8 cellular contexts compared by ENCODE assay signal in genomic region chr4:142840516-142841123, GRCh38. TPM values are rescaled to one million over a fixed set of nuclear protein-coding genes. Genes with fewer than 3 reads are reported as not detected.
DNase-seq lines count a peak whose midpoint lies in the region; ATAC-seq, FAIRE-seq and TF ChIP-seq lines count a peak whose summit lies in the region.

No MANE protein-coding gene starts in this region.

- peaks cover 39% of the 10 kb centered on the region for H3K4me1 ChIP-seq in PC-3 (ENCODE audit: insufficient read depth, low read length)
- peaks cover 8 to 13% (median 10%) of the 10 kb centered on the region in 4 donors for H3K4me1 ChIP-seq in esophagus muscularis mucosa
- no peaks in the 10 kb centered on the region for H3K4me1 ChIP-seq in small intestine (ENCODE audit: control insufficient read depth in 2 of 2, insufficient read depth in 1 of 2, low read depth in 1 of 2, low read length in 1 of 2)

- TF ChIP-seq CTCF in GM13977 (IDR thresholded peaks at IDR 0.05; ENCODE audit: extremely low read depth, insufficient read depth, missing control alignments) (peak; percentile 50), PC-3 (conservative IDR thresholded peaks at IDR 0.05; ENCODE audit: low read depth, low read length) (peak; percentile 86), esophagus muscularis mucosa (IDR thresholded peaks at IDR 0.05) (peak; percentile 48 to 66 (median 49))

- peak; percentile 84 for FAIRE-seq in small intestine (lab: Jason Lieb, UNC)

- H3K4me3 ChIP-seq in PC-3 (ENCODE audit: low read length) (no peak overlapping the region), esophagus muscularis mucosa (no peak overlapping the region), small intestine (ENCODE audit: low read depth in 1 of 2, low read length in 2 of 2) (no peak overlapping the region)

- DNase-seq in A172 (ENCODE audit: low spot score) (peak; percentile 16), GM13977 (ENCODE audit: low spot score) (peak; percentile 9), PC-3 (peak; percentile 79), esophagus muscularis mucosa (ENCODE audit: extremely low spot score) (no peak), small intestine (peak; percentile 31), SKM-1 (lab: John Stamatoyannopoulos, UW; ENCODE audit: unreplicated experiment) (no peak), NCI-H524 treated with DMSO at 0.1 percent for 48 hours (lab: John Stamatoyannopoulos, UW) (no peak), hepatic stellate cell (ENCODE audit: low spot score) (no peak)

- TF ChIP-seq POLR2A in esophagus muscularis mucosa (IDR thresholded peaks at IDR 0.05; ENCODE audit: low read depth): no peak

- CTCF ChIA-PET in PC-3 (lab: Charles Lee): interaction anchor here (0.7 kb wide), 1 partner anchor 523 kb away, joined by 6 read pairs; no protein-coding TSS in a partner anchor

- H4K20me1 ChIP-seq in PC-3 (ENCODE audit: low read length): no peaks in the 10 kb centered on the region

- 0 out of 2 replicates have a peak overlapping the region, but pooled peaks have one; percentile 8 for H3K4me2 ChIP-seq in PC-3 (ENCODE audit: low read length)

- H3K9ac ChIP-seq in PC-3 (ENCODE audit: low read length): no peak overlapping the region

- BruUV-seq in PC-3 (replicated peaks; lab: Mats Ljungman, UMichigan): no TSS peak

- H3K9me2 ChIP-seq in PC-3 (replicated peaks; ENCODE audit: low read length): no peaks in the 10 kb centered on the region

- in situ Hi-C loops in GM13977 (cut with MboI; ENCODE audit: low pct_unique_long_range_greater_than_20kb, low sequenced_read_pairs, unreplicated experiment): no loop called here

- 84% methylated on average over 1 of the region's 1 CpG for WGBS in esophagus muscularis mucosa
- WGBS in small intestine, 3 donors: 39 to 97% (median 83%) methylated on average over 1 of the region's 1 CpG

- intact Hi-C loops in PC-3 (cut with micrococcal nuclease): loop anchor here (1.0 to 10.0 kb wide), 4 partner anchors 120 to 636 kb away; no protein-coding TSS in a partner anchor
- intact Hi-C loops in esophagus muscularis mucosa (cut with DNase I): no loop called here

- H3K79me2 ChIP-seq in PC-3 (ENCODE audit: low read length): peaks cover 55% of the 10 kb centered on the region

- no peaks in the 10 kb centered on the region for H3K27me3 ChIP-seq in PC-3 (ENCODE audit: low read length)
- peaks cover 0 to 1% (median 0%) of the 10 kb centered on the region in 4 donors for H3K27me3 ChIP-seq in esophagus muscularis mucosa
- H3K27me3 ChIP-seq in small intestine (ENCODE audit: control insufficient read depth in 2 of 2, insufficient read depth in 2 of 2, low read length in 2 of 2): no peaks in the 10 kb centered on the region

- POLR2A ChIA-PET in PC-3 (lab: Charles Lee; ENCODE audit: unreplicated experiment): no interaction called here

- no peak overlapping the region for H2AFZ ChIP-seq in PC-3 (ENCODE audit: low read length)

- no peaks in the 10 kb centered on the region for H3F3A ChIP-seq in PC-3 (ENCODE audit: low read length, unreplicated experiment)

- ATAC-seq in PC-3: no peak

- no peaks in the 10 kb centered on the region for H3K9me3 ChIP-seq in PC-3 (ENCODE audit: low read length)
- H3K9me3 ChIP-seq in esophagus muscularis mucosa: no peaks in the 10 kb centered on the region
- H3K9me3 ChIP-seq in small intestine (ENCODE audit: control insufficient read depth, low read depth): no peaks in the 10 kb centered on the region

- H3K27ac ChIP-seq in PC-3 (ENCODE audit: low read length) (no peak overlapping the region), esophagus muscularis mucosa (replicated peaks in 1 of 4) (no peak overlapping the region), small intestine (ENCODE audit: low read depth in 1 of 2, low read length in 1 of 2) (no peak overlapping the region)

- H3K36me3 ChIP-seq in PC-3 (ENCODE audit: low read depth, low read length) (no peaks in the 10 kb centered on the region), esophagus muscularis mucosa (no peaks in the 10 kb centered on the region), small intestine (ENCODE audit: control insufficient read depth in 2 of 2, insufficient read depth in 2 of 2, low read length in 2 of 2) (no peaks in the 10 kb centered on the region)

- no peak for TF ChIP-seq EP300 in esophagus muscularis mucosa (IDR thresholded peaks at IDR 0.05)

RNA-seq across cellular contexts. Expression of gene INPP4B, which starts 5.5 kb away (rescaled TPM):
- 31.8 and 42.4 TPM in 2 replicates for total RNA-seq in A172 (2014; rRNA removed; shearing (Covaris generic))
- total RNA-seq in PC-3 (2014; rRNA removed): 41.0 and 68.5 TPM in 2 replicates
- total RNA-seq in esophagus muscularis mucosa: 10 to 100 TPM; 12.7 to 23.4 (median 15.9) TPM
- polyA plus RNA-seq in small intestine: 1 to 10 TPM; 2.7 to 4.5 (median 3.9) TPM

Comparison
In these comparisons a context has a peak if more than half of its experiments do, and no peak if none do; other contexts are left out.
1. DNase-seq: peak in A172 (single experiment), GM13977 (single experiment), PC-3 (single experiment) and small intestine (single experiment); none in esophagus muscularis mucosa (single experiment), SKM-1 (single experiment), NCI-H524 treated with DMSO at 0.1 percent for 48 hours (single experiment) and hepatic stellate cell (single experiment).
2. Peak in every context shown above with its lines, with median percentiles within 50 percentile points of each other: CTCF ChIP-seq.